ENCODE assay signal across 1 cellular context in genomic region chr12:95852133-95852532, GRCh38.
TF ChIP-seq lines count a peak whose summit lies in the region.

No MANE protein-coding gene starts in this region.

TF ChIP-seq in H1, 55 proteins besides CTCF, POLR2A, EP300 and RAD21:
- TF ChIP-seq KDM4A (IDR thresholded peaks at IDR 0.05; ENCODE audit: low read depth, low read length, severe bottlenecking) (no peak), EGR1 (IDR thresholded peaks at IDR 0.05; ENCODE audit: borderline replicate concordance, low read depth, low read length) (no peak), JUND (IDR thresholded peaks at IDR 0.05; ENCODE audit: low read length) (no peak), FOSL1 (IDR thresholded peaks at IDR 0.05; ENCODE audit: insufficient read depth, low read depth, low read length) (no peak), POU5F1 (IDR thresholded peaks at IDR 0.05; ENCODE audit: low read depth, low read length) (no peak), BCL11A (IDR thresholded peaks at IDR 0.05; ENCODE audit: low read depth in 2 of 2, low read length in 2 of 2) (no peak)
TF ChIP-seq in H1: peak in this region for 0.
